8 cellular contexts compared by ENCODE assay signal in genomic region chr5:61768692-61769281, GRCh38.
A peak's percentile ranks its signal among the peaks of the same experiment; 100 is the strongest.
DNase-seq lines count a peak whose midpoint lies in the region; ATAC-seq and TF ChIP-seq lines count a peak whose summit lies in the region.

No MANE protein-coding gene starts in this region.

- peaks cover 14% of the 10 kb centered on the region for H3K27me3 ChIP-seq in OCI-LY3 (ENCODE audit: low read depth, low read length)

- H3K4me3 ChIP-seq in OCI-LY3 (ENCODE audit: low read length) (no peak overlapping the region), fibroblast of pulmonary artery (replicated peaks; ENCODE audit: low read depth, low read length) (no peak overlapping the region)

- no peaks in the 10 kb centered on the region for H3K4me1 Mint-ChIP-seq in stimulated activated memory B cell treated with anti-CD40 and anti-IgM and Interleukin-4, amounts not matched to agents 10 μg/mL and 1 μg/mL and 100 μg/mL, for 72 hours

- H3K9me3 Mint-ChIP-seq in stimulated activated memory B cell treated with anti-CD40 and anti-IgM and Interleukin-4, amounts not matched to agents 10 μg/mL and 1 μg/mL and 100 μg/mL, for 72 hours: peaks cover 3% of the 10 kb centered on the region

- no peak overlapping the region for H2AFZ ChIP-seq in OCI-LY3 (ENCODE audit: low read depth, low read length)

- peak; percentile 79 for ATAC-seq in GM19324 (IDR thresholded peaks at IDR 0.05; ENCODE audit: low FRiP score, unreplicated experiment)
- peak; percentile 97 for ATAC-seq in HG03103 (IDR thresholded peaks at IDR 0.05; ENCODE audit: low read depth, unreplicated experiment)
- no peak for ATAC-seq in stimulated activated memory B cell treated with anti-CD40 and anti-IgM and Interleukin-4, amounts not matched to agents 10 μg/mL and 1 μg/mL and 100 μg/mL, for 72 hours

- H3K36me3 ChIP-seq in OCI-LY3 (replicated peaks; ENCODE audit: low read depth, low read length): no peaks in the 10 kb centered on the region

- DNase-seq in DMS 273 treated with DMSO at 0.1 percent for 48 hours (lab: John Stamatoyannopoulos, UW) (peak; percentile 33), fibroblast of pulmonary artery (ENCODE audit: low read depth) (peak; percentile 2), AML-193 (lab: John Stamatoyannopoulos, UW) (no peak)
- DNase-seq in activated CD4-positive, CD25-positive, alpha-beta regulatory T cell (lab: John Stamatoyannopoulos, UW): no peak

- H3K9me3 ChIP-seq in OCI-LY3 (ENCODE audit: insufficient read depth, low read length): no peaks in the 10 kb centered on the region

- no peaks in the 10 kb centered on the region for H4K20me1 ChIP-seq in OCI-LY3 (ENCODE audit: insufficient read depth, low read length)

- H3K27me3 Mint-ChIP-seq in stimulated activated memory B cell treated with anti-CD40 and anti-IgM and Interleukin-4, amounts not matched to agents 10 μg/mL and 1 μg/mL and 100 μg/mL, for 72 hours: peaks cover 13% of the 10 kb centered on the region

- H3K4me2 ChIP-seq in OCI-LY3 (ENCODE audit: low read length): no peak overlapping the region

- no peaks in the 10 kb centered on the region for H3K79me2 ChIP-seq in OCI-LY3 (ENCODE audit: low read length)

- H3K27ac ChIP-seq in OCI-LY3 (ENCODE audit: low read length): no peak overlapping the region

- no peak overlapping the region for H3K27ac Mint-ChIP-seq in stimulated activated memory B cell treated with anti-CD40 and anti-IgM and Interleukin-4, amounts not matched to agents 10 μg/mL and 1 μg/mL and 100 μg/mL, for 72 hours

- H3K9ac ChIP-seq in OCI-LY3 (ENCODE audit: low read length): no peak overlapping the region

- no peak overlapping the region for H3K4me3 Mint-ChIP-seq in stimulated activated memory B cell treated with anti-CD40 and anti-IgM and Interleukin-4, amounts not matched to agents 10 μg/mL and 1 μg/mL and 100 μg/mL, for 72 hours

- no peaks in the 10 kb centered on the region for H3K4me1 ChIP-seq in OCI-LY3 (ENCODE audit: low read length)

- H3K36me3 Mint-ChIP-seq in stimulated activated memory B cell treated with anti-CD40 and anti-IgM and Interleukin-4, amounts not matched to agents 10 μg/mL and 1 μg/mL and 100 μg/mL, for 72 hours: no peaks in the 10 kb centered on the region

- peak; percentile 71 for TF ChIP-seq CTCF in OCI-LY3 (IDR thresholded peaks at IDR 0.05; ENCODE audit: low read depth, low read length)
- peak; percentile 53 for TF ChIP-seq CTCF in fibroblast of pulmonary artery (IDR thresholded peaks at IDR 0.05; ENCODE audit: low read length, missing control alignments)

Comparison
In these comparisons a context has a peak if more than half of its experiments do, and no peak if none do; other contexts are left out.
1. DNase-seq: peak in DMS 273 treated with DMSO at 0.1 percent for 48 hours (single experiment) and fibroblast of pulmonary artery (single experiment); none in activated CD4-positive, CD25-positive, alpha-beta regulatory T cell (0 of 4) and AML-193 (0 of 2).